In the genomic region with DNA sequence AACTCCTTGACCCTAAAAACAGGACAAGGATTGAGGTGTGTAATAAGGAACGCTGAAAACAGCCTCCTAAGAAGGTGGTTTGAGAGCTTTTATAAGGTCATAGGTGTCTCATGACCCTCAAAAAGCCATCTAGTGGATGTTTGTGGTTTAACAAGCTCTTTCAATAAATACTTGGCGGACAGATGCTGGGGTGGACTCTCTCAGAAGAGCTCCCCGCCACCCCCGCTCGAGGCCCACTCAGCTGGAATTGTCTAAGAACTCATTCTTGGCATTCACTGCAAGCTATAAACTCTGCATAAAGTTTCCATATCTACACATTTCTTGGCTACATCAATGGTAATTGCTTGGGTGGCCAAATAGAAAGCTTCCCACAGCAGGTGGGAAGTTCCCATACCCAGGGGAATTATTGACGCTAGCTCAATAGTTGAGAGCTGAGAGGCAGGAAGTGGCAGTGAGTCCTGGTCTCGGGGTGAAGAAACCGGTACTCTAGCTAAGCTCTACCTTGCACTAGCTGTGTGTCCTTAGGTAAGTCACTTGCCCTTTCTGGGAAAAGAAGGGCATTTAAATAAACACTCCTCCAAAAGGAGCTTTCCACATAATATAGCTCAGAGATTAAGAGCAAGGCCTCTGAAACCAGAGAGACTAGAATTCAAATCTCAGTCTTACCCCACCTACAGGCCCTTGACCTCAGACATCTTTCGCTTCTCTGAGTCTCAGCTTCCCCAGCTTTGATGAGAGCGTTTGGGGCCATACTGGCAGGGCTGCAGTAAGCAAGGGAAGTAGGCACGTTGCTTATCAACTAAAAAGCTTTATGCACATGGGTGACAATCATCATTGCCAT, we compare ENCODE assay signal across 8 cellular contexts. TPM values are rescaled to one million over a fixed set of nuclear protein-coding genes. Genes with fewer than 3 reads are reported as not detected.
A peak's percentile ranks its signal among the peaks of the same experiment; 100 is the strongest.
DNase-seq lines count a peak whose midpoint lies in the region; ATAC-seq and TF ChIP-seq lines count a peak whose summit lies in the region.

No MANE protein-coding gene starts in this region.

- dilution Hi-C loops in mammary epithelial cell (cut with HindIII; ENCODE audit: low sequenced_read_pairs), result no loop called here

- no peaks in the 10 kb centered on the region for H3K27me3 ChIP-seq in mammary epithelial cell (ENCODE audit: insufficient read depth, low read length)

- no peak overlapping the region for H3K4me3 ChIP-seq in mammary epithelial cell (replicated peaks in 1 of 3; ENCODE audit: insufficient read depth in 1 of 3, low read depth in 2 of 3, low read length in 3 of 3)

- peak; percentile 27 to 53 for TF ChIP-seq CTCF in mammary epithelial cell (conservative IDR thresholded peaks at IDR 0.05 in 1 of 2, IDR thresholded peaks at IDR 0.05 in 1 of 2; ENCODE audit: extremely low read depth in 1 of 2, insufficient read depth in 1 of 2, low read depth in 1 of 2, low read length in 2 of 2)

- H3K4me2 ChIP-seq in mammary epithelial cell (ENCODE audit: insufficient read depth, low read depth, low read length), result no peak overlapping the region

- H2AFZ ChIP-seq in mammary epithelial cell (ENCODE audit: low read depth, low read length), result no peak overlapping the region

- in situ Hi-C loops in mammary epithelial cell (cut with MboI; ENCODE audit: low sequenced_read_pairs in 2 of 2), result no loop called here

- no peaks in the 10 kb centered on the region for H3K9me3 ChIP-seq in mammary epithelial cell (replicated peaks; ENCODE audit: insufficient read depth, low read length)

- CTCF ChIA-PET in mammary epithelial cell (lab: Charles Lee; ENCODE audit: low non-redundant PET), result interaction anchor here (0.7 to 0.9 kb wide), 3 partner anchors 61 to 1998 kb away, joined by 3 to 4 read pairs (median 3); partner anchors contain the start of gene POLR2G

- H4K20me1 ChIP-seq in mammary epithelial cell (ENCODE audit: insufficient read depth, low read length), result no peaks in the 10 kb centered on the region

- DNase-seq in NCI-H1436 (lab: John Stamatoyannopoulos, UW) (peak; percentile 30), NCI-H1436 treated with DMSO at 0.1 percent for 48 hours (lab: John Stamatoyannopoulos, UW) (no peak), HT-29 (ENCODE audit: low spot score) (peak; percentile 43), mammary epithelial cell (no peak), nucleus accumbens (lab: John Stamatoyannopoulos, UW) (no peak), glomerular visceral epithelial cell (ENCODE audit: extremely low spot score) (no peak)
- no peak for DNase-seq in activated CD4-positive, alpha-beta T cell treated with anti-CD3 and anti-CD28 coated beads for 1 hour

- H3K27ac ChIP-seq in mammary epithelial cell (ENCODE audit: insufficient read depth, low read depth, low read length), result no peak overlapping the region

- H3K36me3 ChIP-seq in mammary epithelial cell (ENCODE audit: insufficient read depth, low read length), result no peaks in the 10 kb centered on the region

- H3K79me2 ChIP-seq in mammary epithelial cell (ENCODE audit: insufficient read depth, low read length), result no peaks in the 10 kb centered on the region

- peak; percentile 66 for ATAC-seq in GM21515 (IDR thresholded peaks at IDR 0.05; ENCODE audit: unreplicated experiment)

- WGBS in mammary epithelial cell (ENCODE audit: low coverage, missing lambda C conversion rate), result 60% methylated on average over 11 of the region's 11 CpGs

- intact Hi-C loops in mammary epithelial cell (cut with micrococcal nuclease), result loop anchor here (10.0 kb wide), 2 partner anchors 398 to 498 kb away; no protein-coding TSS in a partner anchor

- H3K4me1 ChIP-seq in mammary epithelial cell (ENCODE audit: insufficient read depth, low read length), result no peaks in the 10 kb centered on the region

- no TSS peak for BruUV-seq in mammary epithelial cell (replicated peaks; lab: Mats Ljungman, UMichigan)

- H3K9ac ChIP-seq in mammary epithelial cell (ENCODE audit: insufficient read depth, low read length), result no peak overlapping the region

RNA-seq across cellular contexts. Expression of gene MS4A15, which starts 6.4 kb away (rescaled TPM):
- total RNA-seq in HT-29 (2014; rRNA removed; shearing (Covaris generic)), result not detected in 2 replicates
- not detected for total RNA-seq in mammary epithelial cell
- not detected for polyA plus RNA-seq in mammary epithelial cell
- not detected for polyA minus RNA-seq in mammary epithelial cell

RNA-seq across cellular contexts. Expression of gene MS4A10, which starts 22.1 kb away (rescaled TPM):
- not detected in 2 replicates for total RNA-seq in HT-29 (2014; rRNA removed; shearing (Covaris generic))
- total RNA-seq in mammary epithelial cell, result not detected
- not detected for polyA plus RNA-seq in mammary epithelial cell
- 2.9 TPM for polyA minus RNA-seq in mammary epithelial cell

RNA-seq across cellular contexts. Expression of gene MS4A18, which starts 38.6 kb away (rescaled TPM):
- total RNA-seq in HT-29 (2014; rRNA removed; shearing (Covaris generic)), result not detected in 2 replicates
- total RNA-seq in mammary epithelial cell, result not detected
- not detected for polyA plus RNA-seq in mammary epithelial cell
- not detected for polyA minus RNA-seq in mammary epithelial cell

Comparison
In these comparisons a context has a peak if more than half of its experiments do, and no peak if none do; other contexts are left out.
1. DNase-seq: peak in NCI-H1436 (single experiment) and HT-29 (single experiment); none in NCI-H1436 treated with DMSO at 0.1 percent for 48 hours (single experiment), mammary epithelial cell (single experiment), nucleus accumbens (0 of 56), glomerular visceral epithelial cell (single experiment) and activated CD4-positive, alpha-beta T cell treated with anti-CD3 and anti-CD28 coated beads for 1 hour (single experiment).